Comparison of ENCODE assay signal across 17 cellular contexts in the genomic region with DNA sequence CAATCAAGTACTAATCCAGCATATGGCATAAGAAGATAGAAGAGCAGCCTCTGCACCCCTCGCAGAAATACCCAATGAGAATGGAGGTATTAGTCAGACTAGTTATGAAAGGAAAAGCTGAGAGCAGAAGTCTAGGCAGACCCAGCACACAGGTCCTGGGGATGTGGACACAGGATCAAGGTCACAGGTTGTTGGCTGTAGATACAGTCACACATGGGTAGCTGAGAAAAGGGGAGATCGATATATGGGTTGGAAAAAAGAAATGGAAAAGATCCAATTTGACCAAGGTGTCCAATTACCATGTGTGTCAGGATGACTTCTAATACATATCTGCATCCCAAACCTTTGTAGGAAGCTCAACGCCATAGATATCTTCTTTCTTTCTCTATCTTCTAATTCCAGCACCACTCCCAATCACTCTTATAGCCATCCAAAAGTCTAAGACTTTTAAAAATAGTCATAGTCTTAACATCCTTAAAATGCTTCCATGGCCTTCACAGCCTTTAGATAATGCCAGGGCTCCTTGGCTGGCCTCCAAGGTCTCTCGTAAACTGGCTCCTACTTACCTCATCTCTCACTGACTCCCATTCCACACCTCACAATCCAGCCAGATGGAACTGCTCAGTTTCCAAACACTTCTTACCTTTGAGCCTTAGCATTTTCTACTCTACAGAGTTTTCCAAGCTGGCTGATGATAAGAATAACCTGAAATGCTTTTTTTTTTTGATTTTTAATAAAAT. TPM values are rescaled to one million over a fixed set of nuclear protein-coding genes. Genes with fewer than 3 reads are reported as not detected.
A peak's percentile ranks its signal among the peaks of the same experiment; 100 is the strongest.
DNase-seq lines count a peak whose midpoint lies in the region; ATAC-seq and TF ChIP-seq lines count a peak whose summit lies in the region.
"Had no signal": no experiment of that assay in that cellular context is flagged by ENCODE, and none has a peak within 500 bp of the region (broad histone marks: within the 10 kb centered on the region; RNA-seq: fewer than 3 reads in every experiment).

No MANE protein-coding gene starts in this region.

- H3K4me1 ChIP-seq in right cardiac atrium (ENCODE audit: control insufficient read depth, insufficient read depth, low read length) (no peaks in the 10 kb centered on the region), left ventricle myocardium inferior (peaks cover 4% of the 10 kb centered on the region), body of pancreas (peaks cover 13% of the 10 kb centered on the region), smooth muscle cell (ENCODE audit: low read depth) (no peaks in the 10 kb centered on the region)
- H3K4me1 ChIP-seq: Caco-2 had no signal

- no peaks in the 10 kb centered on the region for H4K20me1 ChIP-seq in smooth muscle cell (ENCODE audit: low read depth)

- no peak overlapping the region for H3K4me3 ChIP-seq in right cardiac atrium (ENCODE audit: low read length)
- H3K4me3 ChIP-seq in left ventricle myocardium inferior = no peak overlapping the region
- no peak overlapping the region for H3K4me3 ChIP-seq in body of pancreas
- H3K4me3 ChIP-seq in smooth muscle cell = no peak overlapping the region
- H3K4me3 ChIP-seq: GM12878 had no signal

- ATAC-seq in right cardiac atrium = no peak
- peak; percentile 95 for ATAC-seq in body of pancreas
- no peak for ATAC-seq in HG02973 (IDR thresholded peaks at IDR 0.05; ENCODE audit: unreplicated experiment)
- ATAC-seq: GM12878, SK-N-SH treated with all-trans-retinoic acid at 6 μM for 48 hours had no signal

- intact Hi-C loops in right cardiac atrium (cut with DNase I) (no loop called here), left ventricle myocardium inferior (cut with micrococcal nuclease) (no loop called here), body of pancreas (cut with DNase I) (no loop called here)

- no peaks in the 10 kb centered on the region for H3K27me3 ChIP-seq in right cardiac atrium (ENCODE audit: control insufficient read depth, insufficient read depth)
- H3K27me3 ChIP-seq in left ventricle myocardium inferior (ENCODE audit: low read depth) = no peaks in the 10 kb centered on the region
- no peaks in the 10 kb centered on the region for H3K27me3 ChIP-seq in body of pancreas
- H3K27me3 ChIP-seq in smooth muscle cell (ENCODE audit: low read depth) = no peaks in the 10 kb centered on the region

- no peak overlapping the region for H2AFZ ChIP-seq in smooth muscle cell (ENCODE audit: low read depth)

- H3K9me3 ChIP-seq in right cardiac atrium (ENCODE audit: control insufficient read depth, low read length) = no peaks in the 10 kb centered on the region
- no peaks in the 10 kb centered on the region for H3K9me3 ChIP-seq in left ventricle myocardium inferior (replicated peaks)
- no peaks in the 10 kb centered on the region for H3K9me3 ChIP-seq in body of pancreas
- H3K9me3 ChIP-seq in smooth muscle cell (replicated peaks; ENCODE audit: low read depth) = no peaks in the 10 kb centered on the region
- H3K9me3 ChIP-seq: Caco-2 had no signal

- DNase-seq in right cardiac atrium (peak; percentile 12 to 33 (median 28)), left ventricle myocardium inferior (no peak), NCI-H2029 treated with DMSO at 0.1 percent for 48 hours (lab: John Stamatoyannopoulos, UW) (peak; percentile 64), body of pancreas (peak; percentile 58 to 70 (median 64)), smooth muscle cell (lab: John Stamatoyannopoulos, UW; ENCODE audit: unreplicated experiment) (no peak)
- DNase-seq in activated CD4-positive, alpha-beta T cell treated with anti-CD3 and anti-CD28 coated beads for 48 hours = no peak
- DNase-seq in activated CD8-positive, alpha-beta memory T cell treated with anti-CD3 and anti-CD28 coated beads, Interleukin-2, amount 50 U/mL, for 4 hours = no peak
- DNase-seq: AML-193, Caco-2, H9, KG1, NCI-H1417 treated with DMSO at 0.1 percent for 48 hours had no signal

- TF ChIP-seq CTCF in left ventricle myocardium inferior (IDR thresholded peaks at IDR 0.05; ENCODE audit: borderline replicate concordance) = no peak
- no peak for TF ChIP-seq CTCF in body of pancreas (IDR thresholded peaks at IDR 0.05)
- no peak for TF ChIP-seq CTCF in smooth muscle cell (IDR thresholded peaks at IDR 0.05; ENCODE audit: borderline replicate concordance, insufficient read depth, poor library complexity, severe bottlenecking)

- H3K36me3 ChIP-seq in left ventricle myocardium inferior (no peaks in the 10 kb centered on the region), body of pancreas (replicated peaks in 1 of 2; ENCODE audit: insufficient read depth in 1 of 2, low read depth in 2 of 2) (no peaks in the 10 kb centered on the region), smooth muscle cell (ENCODE audit: low read depth) (no peaks in the 10 kb centered on the region)

- H3K9ac ChIP-seq in smooth muscle cell (ENCODE audit: low read depth) = no peak overlapping the region

- no peak overlapping the region for H3K27ac ChIP-seq in right cardiac atrium (ENCODE audit: low read length)
- H3K27ac ChIP-seq in left ventricle myocardium inferior (replicated peaks) = no peak overlapping the region
- H3K27ac ChIP-seq in body of pancreas = peak overlapping the region in 1 of 4 donors; percentile 38
- H3K27ac ChIP-seq in smooth muscle cell (ENCODE audit: low read depth) = no peak overlapping the region

- WGBS in right cardiac atrium = 71% methylated on average over 4 of the region's 4 CpGs
- 28 to 31% methylated on average over 4 of the region's 4 CpGs for WGBS in body of pancreas, 2 donors
- 94% methylated on average over 4 of the region's 4 CpGs for WGBS in smooth muscle cell (ENCODE audit: low lambda C conversion rate)

- TF ChIP-seq POLR2A in body of pancreas (IDR thresholded peaks at IDR 0.05) = no peak

- no peak overlapping the region for H3K4me2 ChIP-seq in smooth muscle cell

- H3F3A ChIP-seq in smooth muscle cell (ENCODE audit: low read depth) = no peaks in the 10 kb centered on the region

- no peaks in the 10 kb centered on the region for H3K79me2 ChIP-seq in smooth muscle cell (ENCODE audit: low read depth)

RNA-seq across cellular contexts. Expression of a gene that starts 8.3 kb away (rescaled TPM):
- total RNA-seq in right cardiac atrium = not detected
- polyA plus RNA-seq in right cardiac atrium = not detected
- total RNA-seq in left ventricle myocardium inferior = 0.49 TPM
- not detected for total RNA-seq in body of pancreas
- 0.09 TPM in 1 of 2 replicates, not detected in the other for total RNA-seq in smooth muscle cell
- polyA plus RNA-seq in smooth muscle cell = not detected in 2 replicates
- total RNA-seq: Caco-2, G401, H9, NCI-H460 had no signal

Comparison
In these comparisons a context has a peak if more than half of its experiments do, and no peak if none do; other contexts are left out.
1. DNase-seq: peak in right cardiac atrium (3 of 3), NCI-H2029 treated with DMSO at 0.1 percent for 48 hours (single experiment) and body of pancreas (4 of 4); none in left ventricle myocardium inferior (single experiment), activated CD4-positive, alpha-beta T cell treated with anti-CD3 and anti-CD28 coated beads for 48 hours (single experiment), activated CD8-positive, alpha-beta memory T cell treated with anti-CD3 and anti-CD28 coated beads, Interleukin-2, amount 50 U/mL, for 4 hours (single experiment) and smooth muscle cell (single experiment).